In genomic region chr6:160065200-160065599, GRCh38 we compare ENCODE assay signal across 18 cellular contexts. TPM values are rescaled to one million over a fixed set of nuclear protein-coding genes. Genes with fewer than 3 reads are reported as not detected.
"Had no signal": no experiment of that assay in that cellular context is flagged by ENCODE, and none has a peak within 500 bp of the region (broad histone marks: within the 10 kb centered on the region; RNA-seq: fewer than 3 reads in every experiment).

No MANE protein-coding gene starts in this region.

- ATAC-seq: activated T-cell treated with anti-CD3 and anti-CD28 coated beads, Interleukin-2, amount 50 U/mL, for 4 hours; heart right ventricle; natural killer cell; right cardiac atrium; stimulated activated effector memory CD8-positive, alpha-beta T cell treated with anti-CD3 and anti-CD28 coated beads, Interleukin-12 subunit alpha, Interleukin-12 subunit beta, amount 100 ng/mL, for 72 hours; stimulated activated naive CD8-positive, alpha-beta T cell treated with anti-CD3 and anti-CD28 coated beads, Interleukin-15, amount 100 ng/mL, for 72 hours; T-cell had no signal

- DNase-seq: activated CD4-positive, alpha-beta T cell treated with anti-CD3 and anti-CD28 coated beads for 1 hour; activated CD4-positive, alpha-beta T cell treated with anti-CD3 and anti-CD28 coated beads, Interleukin-2, amount 50 U/mL, for 1 hour; activated naive CD4-positive, alpha-beta T cell; activated T-cell treated with anti-CD3 and anti-CD28 coated beads, Interleukin-2, amount 50 U/mL, for 4 hours; adrenal gland; brain microvascular endothelial cell; central memory CD4-positive, alpha-beta T cell; dorsolateral prefrontal cortex; heart right ventricle; natural killer cell; right cardiac atrium; stimulated activated CD4-positive, alpha-beta T cell treated with anti-CD3 and anti-CD28 coated beads, Interleukin-2, amount 100 ng/mL, for 24 hours; stimulated activated naive CD8-positive, alpha-beta T cell treated with anti-CD3 and anti-CD28 coated beads, Interleukin-15, amount 100 ng/mL, for 72 hours; T-cell had no signal

- H3K9me3 Mint-ChIP-seq: activated T-cell treated with anti-CD3 and anti-CD28 coated beads, Interleukin-2, amount 50 U/mL, for 4 hours; activated T-helper 2 cell treated with anti-CD3 and anti-CD28 coated beads, Interferon-gamma antibody, Interleukin-2, Interleukin-4, amounts not matched to agents 10 μg/mL and 5 μg/mL and 100 μg/mL, durations not matched to agents 14 hours and 24 hours and 36 hours; natural killer cell; stimulated activated effector memory CD8-positive, alpha-beta T cell treated with anti-CD3 and anti-CD28 coated beads, Interleukin-12 subunit alpha, Interleukin-12 subunit beta, amount 100 ng/mL, for 72 hours; stimulated activated naive CD8-positive, alpha-beta T cell treated with anti-CD3 and anti-CD28 coated beads, Interleukin-15, amount 100 ng/mL, for 72 hours; T-cell had no signal

- H3K27ac Mint-ChIP-seq: activated naive CD8-positive, alpha-beta T cell; activated T-helper 2 cell treated with anti-CD3 and anti-CD28 coated beads, Interferon-gamma antibody, Interleukin-2, Interleukin-4, amounts not matched to agents 10 μg/mL and 5 μg/mL and 100 μg/mL, durations not matched to agents 14 hours and 24 hours and 36 hours; stimulated activated effector memory CD8-positive, alpha-beta T cell treated with anti-CD3 and anti-CD28 coated beads, Interleukin-12 subunit alpha, Interleukin-12 subunit beta, amount 100 ng/mL, for 72 hours; T-cell had no signal

- H3K4me3 Mint-ChIP-seq: activated naive CD8-positive, alpha-beta T cell; activated T-cell treated with anti-CD3 and anti-CD28 coated beads, Interleukin-2, amount 50 U/mL, for 4 hours; natural killer cell; stimulated activated effector memory CD8-positive, alpha-beta T cell treated with anti-CD3 and anti-CD28 coated beads, Interleukin-12 subunit alpha, Interleukin-12 subunit beta, amount 100 ng/mL, for 72 hours; stimulated activated naive CD8-positive, alpha-beta T cell treated with anti-CD3 and anti-CD28 coated beads, Interleukin-15, amount 100 ng/mL, for 72 hours; T-cell had no signal

- H3K27me3 Mint-ChIP-seq: activated naive CD8-positive, alpha-beta T cell; stimulated activated naive CD8-positive, alpha-beta T cell treated with anti-CD3 and anti-CD28 coated beads, Interleukin-15, amount 100 ng/mL, for 72 hours; T-cell had no signal

RNA-seq across cellular contexts. Expression of gene SLC22A1, which starts 56.4 kb away (rescaled TPM):
- total RNA-seq: ascending aorta had no signal
